In the genomic region with DNA sequence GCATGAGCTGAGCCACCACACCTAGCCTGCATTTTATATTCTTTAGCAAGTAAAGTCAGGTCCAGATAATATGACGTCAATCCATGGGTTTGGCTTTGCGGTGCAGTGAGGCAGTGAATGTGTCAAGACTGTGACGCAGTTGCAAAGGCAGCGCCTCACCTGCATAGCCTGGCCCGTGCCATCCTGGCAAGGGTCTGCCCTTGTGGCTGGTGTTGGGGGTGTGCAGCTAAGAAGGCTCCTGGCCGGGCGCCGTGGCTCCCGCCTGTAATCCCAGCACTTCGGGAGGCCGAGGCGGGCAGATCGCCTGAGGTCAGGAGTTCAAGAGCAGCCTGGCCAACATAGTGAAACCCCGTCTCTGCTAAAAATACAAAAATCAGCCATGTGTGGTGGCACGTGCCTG, we compare ENCODE assay signal across 15 cellular contexts. TPM values are rescaled to one million over a fixed set of nuclear protein-coding genes. Genes with fewer than 3 reads are reported as not detected.
DNase-seq lines count a peak whose midpoint lies in the region; ATAC-seq, FAIRE-seq and TF ChIP-seq lines count a peak whose summit lies in the region.
"Had no signal": no experiment of that assay in that cellular context is flagged by ENCODE, and none has a peak within 500 bp of the region (broad histone marks: within the 10 kb centered on the region; RNA-seq: fewer than 3 reads in every experiment).

No MANE protein-coding gene starts in this region.

- 97% methylated on average over 11 of the region's 15 CpGs for WGBS in HepG2 (ENCODE audit: low lambda C conversion rate)
- 76 to 90% methylated on average over 7 to 14 of the region's 15 CpGs for WGBS in thyroid gland, 2 donors

- no peak for TF ChIP-seq CTCF in RWPE1 (conservative IDR thresholded peaks at IDR 0.05; ENCODE audit: low read depth)
- no peak for TF ChIP-seq CTCF in HepG2 (CRISPR knock-in tag; IDR thresholded peaks at IDR 0.05)
- no peak for TF ChIP-seq CTCF in thyroid gland (IDR thresholded peaks at IDR 0.05)

- no TSS peak for BruUV-seq in HepG2 (replicated peaks; lab: Mats Ljungman, UMichigan)

- POLR2A ChIA-PET in RWPE1 (lab: Yijun Ruan, JAX; ENCODE audit: low non-redundant PET), result no interaction called here
- POLR2A ChIA-PET in HepG2 (lab: Yijun Ruan, JAX), result interaction anchor here (0.6 to 2.3 kb wide), 3 partner anchors 12 to 17 kb away, joined by 4 to 5 read pairs (median 5); a partner anchor contains a TSS

- peaks cover 92 to 100% (median 100%) of the 10 kb centered on the region in 11 experiments for H4K20me1 ChIP-seq in BLaER1 treated with 17β-estradiol and CSF1 and Interleukin-3, amounts not matched to agents 10 nM and 100 nM
- peaks cover 23% of the 10 kb centered on the region for H4K20me1 ChIP-seq in HepG2 (ENCODE audit: insufficient read depth, low read length)

- H2AFZ ChIP-seq in HepG2 (ENCODE audit: low read length), result no peak overlapping the region
- H2AFZ ChIP-seq: GM23248 had no signal

- H3K9me3 ChIP-seq in BLaER1 treated with 17β-estradiol and CSF1 and Interleukin-3, amounts not matched to agents 10 nM and 100 nM (replicated peaks in 1 of 11), result no peaks in the 10 kb centered on the region
- no peaks in the 10 kb centered on the region for H3K9me3 ChIP-seq in HepG2 (ENCODE audit: low read length)
- no peaks in the 10 kb centered on the region for H3K9me3 ChIP-seq in thyroid gland

- CTCF ChIA-PET in RWPE1 (lab: Yijun Ruan, JAX) (no interaction called here), HepG2 (lab: Yijun Ruan, JAX; ENCODE audit: low intra/inter-chr PET ratio, low total read pairs) (no interaction called here)

- peak overlapping the region in 5 of 11 experiments; percentile 0 to 65 (median 45); a peak in 4 of 22 replicates for H3K9ac ChIP-seq in BLaER1 treated with 17β-estradiol and CSF1 and Interleukin-3, amounts not matched to agents 10 nM and 100 nM
- H3K9ac ChIP-seq in HepG2 (ENCODE audit: insufficient read depth, low read depth, low read length), result no peak overlapping the region
- H3K9ac ChIP-seq: GM23248 had no signal

- FAIRE-seq in HepG2 (lab: Jason Lieb, UNC), result no peak
- FAIRE-seq: G401.6 had no signal

- H3K4me3 ChIP-seq in BLaER1 treated with 17β-estradiol and CSF1 and Interleukin-3, amounts not matched to agents 10 nM and 100 nM, result no peak overlapping the region
- H3K4me3 ChIP-seq in HepG2 (replicated peaks in 1 of 3; ENCODE audit: insufficient read depth in 1 of 3, low read depth in 2 of 3, low read length in 3 of 3) (no peak overlapping the region), thyroid gland (replicated peaks in 1 of 3) (no peak overlapping the region)
- H3K4me3 ChIP-seq: GM23248 had no signal

- peak overlapping the region; percentile 57 to 99 (median 77) for H3K4me2 ChIP-seq in BLaER1 treated with 17β-estradiol and CSF1 and Interleukin-3, amounts not matched to agents 10 nM and 100 nM
- no peak overlapping the region for H3K4me2 ChIP-seq in HepG2 (ENCODE audit: low read depth, low read length)

- no peak for TF ChIP-seq RAD21 in HepG2 (CRISPR knock-in tag; IDR thresholded peaks at IDR 0.05)

- TF ChIP-seq POLR2A in HepG2 (IDR thresholded peaks at IDR 0.05; ENCODE audit: insufficient read depth in 1 of 2, low read depth in 2 of 2, low read length in 2 of 2), result peak in 1 of 2 experiments; percentile 42; a peak in 1 of 4 replicates
- TF ChIP-seq POLR2A in thyroid gland (IDR thresholded peaks at IDR 0.05), result no peak

- H3K79me2 ChIP-seq in HepG2 (ENCODE audit: insufficient read depth, low read length), result peaks cover 43% of the 10 kb centered on the region

- DNase-seq in RWPE1 (ENCODE audit: low spot score) (no peak), HepG2 (ENCODE audit: low spot score) (no peak), mesenteric fat pad (ENCODE audit: low spot score) (no peak), thyroid gland (no peak)
- DNase-seq in stimulated activated CD8-positive, alpha-beta memory T cell treated with anti-CD3 and anti-CD28 coated beads, Interleukin-4, amount 100 ng/mL, for 48 hours, result peak; percentile 19
- DNase-seq: DND-41, GM23248, Karpas-422, MM.1S, NCI-H1092 treated with DMSO at 0.1 percent for 48 hours, NCI-H2081 treated with DMSO at 0.1 percent for 48 hours, NCI-H510A treated with DMSO at 0.1 percent for 48 hours had no signal

- in situ Hi-C loops in HepG2 (cut with HindIII; ENCODE audit: extremely low pct_ligation_motif_present, low pct_unique_long_range_greater_than_20kb), result no loop called here

- H3K27me3 ChIP-seq in BLaER1 treated with 17β-estradiol and CSF1 and Interleukin-3, amounts not matched to agents 10 nM and 100 nM, result no peaks in the 10 kb centered on the region
- H3K27me3 ChIP-seq in HepG2 (ENCODE audit: control insufficient read depth in 1 of 2, insufficient read depth in 2 of 2, low read length in 2 of 2) (no peaks in the 10 kb centered on the region), thyroid gland (no peaks in the 10 kb centered on the region)

- no peak for TF ChIP-seq EP300 in HepG2 (IDR thresholded peaks at IDR 0.05; ENCODE audit: low read depth in 2 of 2, low read length in 2 of 2)
- no peak for TF ChIP-seq EP300 in HepG2 (CRISPR knock-in tag; IDR thresholded peaks at IDR 0.05; ENCODE audit: borderline replicate concordance)

- peaks cover 75 to 93% (median 89%) of the 10 kb centered on the region in 10 experiments for H3K4me1 ChIP-seq in BLaER1 treated with 17β-estradiol and CSF1 and Interleukin-3, amounts not matched to agents 10 nM and 100 nM
- peaks cover 45% of the 10 kb centered on the region for H3K4me1 ChIP-seq in HepG2 (ENCODE audit: insufficient read depth, low read length)
- peaks cover 27 to 48% of the 10 kb centered on the region in 2 donors for H3K4me1 ChIP-seq in thyroid gland

- peaks cover 86 to 100% (median 99%) of the 10 kb centered on the region in 11 experiments for H3K36me3 ChIP-seq in BLaER1 treated with 17β-estradiol and CSF1 and Interleukin-3, amounts not matched to agents 10 nM and 100 nM
- H3K36me3 ChIP-seq in HepG2 (replicated peaks in 1 of 2; ENCODE audit: control insufficient read depth in 1 of 2, insufficient read depth in 2 of 2, low read length in 2 of 2), result peaks cover 42 to 70% of the 10 kb centered on the region in 2 experiments
- peaks cover 66 to 69% of the 10 kb centered on the region in 2 donors for H3K36me3 ChIP-seq in thyroid gland

- ATAC-seq in HepG2, result no peak
- no peak for ATAC-seq in GM18511 (IDR thresholded peaks at IDR 0.05; ENCODE audit: unreplicated experiment)

- intact Hi-C loops in HepG2 (cut with micrococcal nuclease; ENCODE audit: unreplicated experiment), result no loop called here
- intact Hi-C loops in thyroid gland (cut with DNase I), result no loop called here

- H3K27ac ChIP-seq in BLaER1 treated with 17β-estradiol and CSF1 and Interleukin-3, amounts not matched to agents 10 nM and 100 nM, result no peak overlapping the region; a peak in 2 of 22 replicates
- H3K27ac ChIP-seq in RWPE1 (peak overlapping the region; percentile 56), HepG2 (ENCODE audit: extremely low read length, insufficient read depth, low read length) (no peak overlapping the region), thyroid gland (no peak overlapping the region)
- H3K27ac ChIP-seq: GM23248 had no signal

RNA-seq across cellular contexts. Expression of a gene that starts 7.0 kb away (rescaled TPM):
- total RNA-seq in HepG2 (2016; rRNA removed; fragmentation: Illumina TruSeq; extraction: Trizol) (26.8 and 48.8 TPM in 2 replicates), mesenteric fat pad (14.8 TPM), thyroid gland (10 to 100 TPM; 35.2 to 57.0 (median 51.0) TPM)
- 18.2 and 24.6 TPM in 2 replicates for total RNA-seq in HepG2 (2016; cell fraction: cytosol; rRNA removed; fragmentation: Illumina TruSeq; extraction: Trizol; ENCODE audit: low read depth)
- total RNA-seq in HepG2 (2016; cell fraction: insoluble cytoplasmic fraction; rRNA removed; fragmentation: Illumina TruSeq; extraction: Trizol), result 28.5 and 44.0 TPM in 2 replicates
- total RNA-seq in HepG2 (2016; cell fraction: membrane; rRNA removed; fragmentation: Illumina TruSeq; extraction: Trizol), result 38.4 and 44.7 TPM in 2 replicates
- total RNA-seq in HepG2 (2016; cell fraction: nucleus; rRNA removed; fragmentation: Illumina TruSeq; extraction: Trizol), result 29.9 and 30.3 TPM in 2 replicates
- polyA plus RNA-seq in HepG2 (2011; rRNA removed), result 12.4 and 15.5 TPM in 2 replicates
- polyA plus RNA-seq in HepG2 (2011; cell fraction: cytosol; rRNA removed), result 22.8 and 23.1 TPM in 2 replicates
- 24.7 and 25.0 TPM in 2 replicates for polyA plus RNA-seq in HepG2 (2011; cell fraction: nucleus; rRNA removed)
- polyA plus RNA-seq in HepG2 (2012), result 6.4 and 8.7 TPM in 2 replicates
- polyA plus RNA-seq in HepG2 (2016; cell fraction: cytosol; fragmentation: Illumina TruSeq; extraction: Trizol; ENCODE audit: low read depth), result 23.5 and 29.1 TPM in 2 replicates
- 23.7 and 27.1 TPM in 2 replicates for polyA plus RNA-seq in HepG2 (2016; cell fraction: insoluble cytoplasmic fraction; fragmentation: Illumina TruSeq; extraction: Trizol; ENCODE audit: low read depth)
- 21.1 and 25.6 TPM in 2 replicates for polyA plus RNA-seq in HepG2 (2016; cell fraction: membrane; fragmentation: Illumina TruSeq; extraction: Trizol; ENCODE audit: low read depth)
- polyA plus RNA-seq in HepG2 (2016; cell fraction: nucleus; fragmentation: Illumina TruSeq; extraction: Trizol; ENCODE audit: insufficient read depth, low read depth), result 37.8 and 54.6 TPM in 2 replicates
- polyA minus RNA-seq in HepG2 (2011; rRNA and poly(A)+ RNA removed; ENCODE audit: low replicate concordance), result 4.4 and 16.0 TPM in 2 replicates
- 15.6 and 19.5 TPM in 2 replicates for polyA minus RNA-seq in HepG2 (2011; cell fraction: cytosol; rRNA and poly(A)+ RNA removed)
- polyA minus RNA-seq in HepG2 (2011; cell fraction: nucleus; rRNA and poly(A)+ RNA removed), result 6.3 and 19.4 TPM in 2 replicates

RNA-seq across cellular contexts. Expression of a gene that starts 12.3 kb away (rescaled TPM):
- total RNA-seq in HepG2 (2016; rRNA removed; fragmentation: Illumina TruSeq; extraction: Trizol) (21.0 and 27.9 TPM in 2 replicates), mesenteric fat pad (36.3 TPM), thyroid gland (10 to 100 TPM; 33.5 to 47.5 (median 43.2) TPM)
- 22.9 and 26.6 TPM in 2 replicates for total RNA-seq in HepG2 (2016; cell fraction: cytosol; rRNA removed; fragmentation: Illumina TruSeq; extraction: Trizol; ENCODE audit: low read depth)
- 20.6 and 26.3 TPM in 2 replicates for total RNA-seq in HepG2 (2016; cell fraction: insoluble cytoplasmic fraction; rRNA removed; fragmentation: Illumina TruSeq; extraction: Trizol)
- 35.0 and 37.1 TPM in 2 replicates for total RNA-seq in HepG2 (2016; cell fraction: membrane; rRNA removed; fragmentation: Illumina TruSeq; extraction: Trizol)
- total RNA-seq in HepG2 (2016; cell fraction: nucleus; rRNA removed; fragmentation: Illumina TruSeq; extraction: Trizol), result 20.1 and 24.2 TPM in 2 replicates
- 13.2 and 15.7 TPM in 2 replicates for polyA plus RNA-seq in HepG2 (2011; rRNA removed)
- polyA plus RNA-seq in HepG2 (2011; cell fraction: cytosol; rRNA removed), result 13.5 TPM in 2 replicates
- 19.8 and 23.6 TPM in 2 replicates for polyA plus RNA-seq in HepG2 (2011; cell fraction: nucleus; rRNA removed)
- 35.1 and 39.0 TPM in 2 replicates for polyA plus RNA-seq in HepG2 (2012)
- polyA plus RNA-seq in HepG2 (2016; cell fraction: cytosol; fragmentation: Illumina TruSeq; extraction: Trizol; ENCODE audit: low read depth), result 17.7 and 22.9 TPM in 2 replicates
- 25.9 and 27.3 TPM in 2 replicates for polyA plus RNA-seq in HepG2 (2016; cell fraction: insoluble cytoplasmic fraction; fragmentation: Illumina TruSeq; extraction: Trizol; ENCODE audit: low read depth)
- polyA plus RNA-seq in HepG2 (2016; cell fraction: membrane; fragmentation: Illumina TruSeq; extraction: Trizol; ENCODE audit: low read depth), result 29.1 and 33.5 TPM in 2 replicates
- 40.5 and 45.1 TPM in 2 replicates for polyA plus RNA-seq in HepG2 (2016; cell fraction: nucleus; fragmentation: Illumina TruSeq; extraction: Trizol; ENCODE audit: insufficient read depth, low read depth)
- polyA minus RNA-seq in HepG2 (2011; rRNA and poly(A)+ RNA removed; ENCODE audit: low replicate concordance), result 26.2 and 31.9 TPM in 2 replicates
- polyA minus RNA-seq in HepG2 (2011; cell fraction: cytosol; rRNA and poly(A)+ RNA removed), result 8.4 and 11.2 TPM in 2 replicates
- polyA minus RNA-seq in HepG2 (2011; cell fraction: nucleus; rRNA and poly(A)+ RNA removed), result 15.3 and 19.3 TPM in 2 replicates

RNA-seq across cellular contexts. Expression of a gene that starts 15.9 kb away (rescaled TPM):
- 52.1 and 55.3 TPM in 2 replicates for total RNA-seq in HepG2 (2016; rRNA removed; fragmentation: Illumina TruSeq; extraction: Trizol)
- 10.7 and 10.9 TPM in 2 replicates for total RNA-seq in HepG2 (2016; cell fraction: cytosol; rRNA removed; fragmentation: Illumina TruSeq; extraction: Trizol; ENCODE audit: low read depth)
- total RNA-seq in HepG2 (2016; cell fraction: insoluble cytoplasmic fraction; rRNA removed; fragmentation: Illumina TruSeq; extraction: Trizol), result 51.4 and 55.0 TPM in 2 replicates
- 19.3 and 21.7 TPM in 2 replicates for total RNA-seq in HepG2 (2016; cell fraction: membrane; rRNA removed; fragmentation: Illumina TruSeq; extraction: Trizol)
- 36.9 and 39.9 TPM in 2 replicates for total RNA-seq in HepG2 (2016; cell fraction: nucleus; rRNA removed; fragmentation: Illumina TruSeq; extraction: Trizol)
- polyA plus RNA-seq in HepG2 (2011; rRNA removed), result 45.5 and 53.9 TPM in 2 replicates
- polyA plus RNA-seq in HepG2 (2011; cell fraction: cytosol; rRNA removed), result 41.6 and 42.2 TPM in 2 replicates
- polyA plus RNA-seq in HepG2 (2011; cell fraction: nucleus; rRNA removed), result 54.2 and 55.8 TPM in 2 replicates
- 25.6 and 25.8 TPM in 2 replicates for polyA plus RNA-seq in HepG2 (2012)
- 4.5 and 4.6 TPM in 2 replicates for polyA plus RNA-seq in HepG2 (2016; cell fraction: cytosol; fragmentation: Illumina TruSeq; extraction: Trizol; ENCODE audit: low read depth)
- 43.6 and 45.3 TPM in 2 replicates for polyA plus RNA-seq in HepG2 (2016; cell fraction: insoluble cytoplasmic fraction; fragmentation: Illumina TruSeq; extraction: Trizol; ENCODE audit: low read depth)
- 8.1 and 10.3 TPM in 2 replicates for polyA plus RNA-seq in HepG2 (2016; cell fraction: membrane; fragmentation: Illumina TruSeq; extraction: Trizol; ENCODE audit: low read depth)
- 58.0 and 62.4 TPM in 2 replicates for polyA plus RNA-seq in HepG2 (2016; cell fraction: nucleus; fragmentation: Illumina TruSeq; extraction: Trizol; ENCODE audit: insufficient read depth, low read depth)
- polyA minus RNA-seq in HepG2 (2011; rRNA and poly(A)+ RNA removed; ENCODE audit: low replicate concordance), result 107 and 148 TPM in 2 replicates
- polyA minus RNA-seq in HepG2 (2011; cell fraction: cytosol; rRNA and poly(A)+ RNA removed), result 58.2 and 58.3 TPM in 2 replicates
- 63.6 and 70.5 TPM in 2 replicates for polyA minus RNA-seq in HepG2 (2011; cell fraction: nucleus; rRNA and poly(A)+ RNA removed)
- 25.0 TPM for total RNA-seq in mesenteric fat pad
- 10 to 100 TPM; 63.3 to 84.2 (median 74.7) TPM for total RNA-seq in thyroid gland

RNA-seq across cellular contexts. Expression of a gene that starts 16.1 kb away (rescaled TPM):
- 114 and 144 TPM in 2 replicates for total RNA-seq in HepG2 (2016; rRNA removed; fragmentation: Illumina TruSeq; extraction: Trizol)
- total RNA-seq in HepG2 (2016; cell fraction: cytosol; rRNA removed; fragmentation: Illumina TruSeq; extraction: Trizol; ENCODE audit: low read depth), result 18.2 and 22.3 TPM in 2 replicates
- 111 and 158 TPM in 2 replicates for total RNA-seq in HepG2 (2016; cell fraction: insoluble cytoplasmic fraction; rRNA removed; fragmentation: Illumina TruSeq; extraction: Trizol)
- 44.6 and 49.9 TPM in 2 replicates for total RNA-seq in HepG2 (2016; cell fraction: membrane; rRNA removed; fragmentation: Illumina TruSeq; extraction: Trizol)
- total RNA-seq in HepG2 (2016; cell fraction: nucleus; rRNA removed; fragmentation: Illumina TruSeq; extraction: Trizol), result 41.5 and 45.6 TPM in 2 replicates
- polyA plus RNA-seq in HepG2 (2011; rRNA removed), result 14.0 and 15.3 TPM in 2 replicates
- polyA plus RNA-seq in HepG2 (2011; cell fraction: cytosol; rRNA removed), result 14.2 and 20.2 TPM in 2 replicates
- 6.7 and 10.3 TPM in 2 replicates for polyA plus RNA-seq in HepG2 (2011; cell fraction: nucleus; rRNA removed)
- 36.0 and 46.6 TPM in 2 replicates for polyA plus RNA-seq in HepG2 (2012)
- polyA plus RNA-seq in HepG2 (2016; cell fraction: cytosol; fragmentation: Illumina TruSeq; extraction: Trizol; ENCODE audit: low read depth), result 8.3 and 9.9 TPM in 2 replicates
- 140 and 161 TPM in 2 replicates for polyA plus RNA-seq in HepG2 (2016; cell fraction: insoluble cytoplasmic fraction; fragmentation: Illumina TruSeq; extraction: Trizol; ENCODE audit: low read depth)
- 25.6 and 25.8 TPM in 2 replicates for polyA plus RNA-seq in HepG2 (2016; cell fraction: membrane; fragmentation: Illumina TruSeq; extraction: Trizol; ENCODE audit: low read depth)
- 69.5 and 74.1 TPM in 2 replicates for polyA plus RNA-seq in HepG2 (2016; cell fraction: nucleus; fragmentation: Illumina TruSeq; extraction: Trizol; ENCODE audit: insufficient read depth, low read depth)
- 18.1 and 22.6 TPM in 2 replicates for polyA minus RNA-seq in HepG2 (2011; rRNA and poly(A)+ RNA removed; ENCODE audit: low replicate concordance)
- 14.7 and 15.0 TPM in 2 replicates for polyA minus RNA-seq in HepG2 (2011; cell fraction: cytosol; rRNA and poly(A)+ RNA removed)
- 21.9 and 26.0 TPM in 2 replicates for polyA minus RNA-seq in HepG2 (2011; cell fraction: nucleus; rRNA and poly(A)+ RNA removed)
- 32.8 TPM for total RNA-seq in mesenteric fat pad
- 10 to 100 TPM in 3 of 4 donors, 1 to 10 TPM in 1; 9.8 to 17.5 (median 14.7) TPM for total RNA-seq in thyroid gland

RNA-seq across cellular contexts. Expression of a gene that starts 28.2 kb away (rescaled TPM):
- total RNA-seq in HepG2 (2016; rRNA removed; fragmentation: Illumina TruSeq; extraction: Trizol), result 6.4 and 14.4 TPM in 2 replicates
- total RNA-seq in HepG2 (2016; cell fraction: cytosol; rRNA removed; fragmentation: Illumina TruSeq; extraction: Trizol; ENCODE audit: low read depth), result 2.9 and 4.8 TPM in 2 replicates
- total RNA-seq in HepG2 (2016; cell fraction: insoluble cytoplasmic fraction; rRNA removed; fragmentation: Illumina TruSeq; extraction: Trizol), result 9.7 and 13.1 TPM in 2 replicates
- total RNA-seq in HepG2 (2016; cell fraction: membrane; rRNA removed; fragmentation: Illumina TruSeq; extraction: Trizol), result 4.0 and 4.4 TPM in 2 replicates
- 9.6 and 11.2 TPM in 2 replicates for total RNA-seq in HepG2 (2016; cell fraction: nucleus; rRNA removed; fragmentation: Illumina TruSeq; extraction: Trizol)
- 9.8 and 10.5 TPM in 2 replicates for polyA plus RNA-seq in HepG2 (2011; rRNA removed)
- 8.0 and 12.8 TPM in 2 replicates for polyA plus RNA-seq in HepG2 (2011; cell fraction: cytosol; rRNA removed)
- polyA plus RNA-seq in HepG2 (2011; cell fraction: nucleus; rRNA removed), result 3.0 and 4.5 TPM in 2 replicates
- polyA plus RNA-seq in HepG2 (2012), result 6.0 and 10.3 TPM in 2 replicates
- 3.8 and 4.3 TPM in 2 replicates for polyA plus RNA-seq in HepG2 (2016; cell fraction: cytosol; fragmentation: Illumina TruSeq; extraction: Trizol; ENCODE audit: low read depth)
- polyA plus RNA-seq in HepG2 (2016; cell fraction: insoluble cytoplasmic fraction; fragmentation: Illumina TruSeq; extraction: Trizol; ENCODE audit: low read depth), result 7.5 and 10.5 TPM in 2 replicates
- polyA plus RNA-seq in HepG2 (2016; cell fraction: membrane; fragmentation: Illumina TruSeq; extraction: Trizol; ENCODE audit: low read depth), result 3.5 and 4.2 TPM in 2 replicates
- polyA plus RNA-seq in HepG2 (2016; cell fraction: nucleus; fragmentation: Illumina TruSeq; extraction: Trizol; ENCODE audit: insufficient read depth, low read depth), result 17.8 and 20.3 TPM in 2 replicates
- 1.3 and 10.3 TPM in 2 replicates for polyA minus RNA-seq in HepG2 (2011; rRNA and poly(A)+ RNA removed; ENCODE audit: low replicate concordance)
- 1.6 and 2.7 TPM in 2 replicates for polyA minus RNA-seq in HepG2 (2011; cell fraction: cytosol; rRNA and poly(A)+ RNA removed)
- polyA minus RNA-seq in HepG2 (2011; cell fraction: nucleus; rRNA and poly(A)+ RNA removed), result 6.2 and 6.7 TPM in 2 replicates
- 1.2 TPM for total RNA-seq in mesenteric fat pad
- 1 to 10 TPM in 1 of 4 donors, not detected in 3; 4.1 TPM for total RNA-seq in thyroid gland
- total RNA-seq: GM23248 had no signal
